In genomic region chr21:39956586-39956985, GRCh38 we compare ENCODE assay signal across 9 cellular contexts.
"Had no signal": no experiment of that assay in that cellular context is flagged by ENCODE, and none has a peak within 500 bp of the region (broad histone marks: within the 10 kb centered on the region; RNA-seq: fewer than 3 reads in every experiment).

No MANE protein-coding gene starts in this region.

- H3K27ac Mint-ChIP-seq: H9, IgD-negative memory B cell had no signal

- ATAC-seq: HepG2 had no signal

- DNase-seq: GM23248, H9, HCEC 1CT, KBM-7 had no signal

- FAIRE-seq: H1, H54, HepG2 had no signal

- H3K36me3 Mint-ChIP-seq: IgD-negative memory B cell had no signal

- H2AFZ ChIP-seq: GM23248 had no signal

- H3K4me2 ChIP-seq: KMS-11 had no signal

- H3K27me3 Mint-ChIP-seq: IgD-negative memory B cell had no signal

- H3K27ac ChIP-seq: GM23248, KMS-11 had no signal

- H3K4me3 Mint-ChIP-seq: H9, IgD-negative memory B cell had no signal

- H3K4me3 ChIP-seq: GM23248 had no signal

- H3K4me1 Mint-ChIP-seq: IgD-negative memory B cell had no signal
